In genomic region chr7:127447326-127447945, GRCh38 we compare ENCODE assay signal across 8 cellular contexts. TPM values are rescaled to one million over a fixed set of nuclear protein-coding genes. Genes with fewer than 3 reads are reported as not detected.
DNase-seq lines count a peak whose midpoint lies in the region; ATAC-seq, FAIRE-seq and TF ChIP-seq lines count a peak whose summit lies in the region.

No MANE protein-coding gene starts in this region.

- H3K79me2 ChIP-seq in PC-3 (ENCODE audit: low read length) (no peaks in the 10 kb centered on the region), keratinocyte (ENCODE audit: control insufficient read depth, insufficient read depth, low read length) (no peaks in the 10 kb centered on the region)

- H3K9me3 ChIP-seq in PC-3 (ENCODE audit: low read length) (no peaks in the 10 kb centered on the region), keratinocyte (ENCODE audit: control insufficient read depth, low read depth, low read length) (peaks cover 10% of the 10 kb centered on the region), sigmoid colon (peaks cover 0 to 15% (median 5%) of the 10 kb centered on the region in 4 donors)

- H3K9me1 ChIP-seq in keratinocyte (ENCODE audit: control insufficient read depth, extremely low read depth, insufficient read depth, low read length), result no peaks in the 10 kb centered on the region

- H3K9me2 ChIP-seq in PC-3 (replicated peaks; ENCODE audit: low read length), result no peaks in the 10 kb centered on the region

- H3K4me3 ChIP-seq in PC-3 (ENCODE audit: low read length), result no peak overlapping the region
- H3K4me3 ChIP-seq in keratinocyte (ENCODE audit: control insufficient read depth in 2 of 3, extremely low read depth in 1 of 3, insufficient read depth in 2 of 3, low read depth in 1 of 3, low read length in 3 of 3), result no peak overlapping the region
- H3K4me3 ChIP-seq in sigmoid colon, result no peak overlapping the region

- H3K36me3 ChIP-seq in PC-3 (ENCODE audit: low read depth, low read length) (no peaks in the 10 kb centered on the region; the same call in 1 of the 2 replicates), keratinocyte (ENCODE audit: control insufficient read depth in 2 of 2, extremely low read depth in 1 of 2, insufficient read depth in 2 of 2, low read length in 2 of 2) (no peaks in the 10 kb centered on the region), sigmoid colon (no peaks in the 10 kb centered on the region)

- H3K27me3 ChIP-seq in PC-3 (ENCODE audit: low read length) (peaks cover 18% of the 10 kb centered on the region; the same call in 1 of the 2 replicates), keratinocyte (ENCODE audit: control insufficient read depth, extremely low read depth, insufficient read depth, low read length) (no peaks in the 10 kb centered on the region), sigmoid colon (peaks cover 0 to 6% (median 0%) of the 10 kb centered on the region in 3 donors)

- BruUV-seq in PC-3 (replicated peaks; lab: Mats Ljungman, UMichigan), result no TSS peak

- TF ChIP-seq CTCF in PC-3 (conservative IDR thresholded peaks at IDR 0.05; ENCODE audit: low read depth, low read length), result peak; percentile 78
- TF ChIP-seq CTCF in keratinocyte (optimal IDR thresholded peaks at IDR 0.05 in 1 of 3, IDR thresholded peaks at IDR 0.05 in 1 of 3, conservative IDR thresholded peaks at IDR 0.05 in 1 of 3; ENCODE audit: extremely low read depth in 1 of 3, insufficient read depth in 2 of 3, low read length in 3 of 3), result peak; percentile 45 to 66 (median 49)
- peak in 2 of 4 experiments; percentile 5 to 10 for TF ChIP-seq CTCF in sigmoid colon (IDR thresholded peaks at IDR 0.05)

- H2AFZ ChIP-seq in PC-3 (ENCODE audit: low read length) (no peak overlapping the region), keratinocyte (ENCODE audit: control insufficient read depth, low read length) (no peak overlapping the region)

- H3K9ac ChIP-seq in PC-3 (ENCODE audit: low read length) (no peak overlapping the region), keratinocyte (ENCODE audit: control insufficient read depth, extremely low read depth, insufficient read depth, low read length) (no peak overlapping the region)

- no peaks in the 10 kb centered on the region for H4K20me1 ChIP-seq in PC-3 (ENCODE audit: low read length)
- H4K20me1 ChIP-seq in keratinocyte (ENCODE audit: control insufficient read depth, extremely low read depth, insufficient read depth, low read length), result no peaks in the 10 kb centered on the region

- H3K4me2 ChIP-seq in PC-3 (ENCODE audit: low read length), result no peak overlapping the region
- H3K4me2 ChIP-seq in keratinocyte (ENCODE audit: control insufficient read depth, extremely low read depth, insufficient read depth, low read depth, low read length), result no peak overlapping the region

- dilution Hi-C loops in keratinocyte (cut with MboI; ENCODE audit: extremely low pct_ligation_motif_present, low sequenced_read_pairs), result no loop called here

- no peaks in the 10 kb centered on the region for H3K4me1 ChIP-seq in PC-3 (ENCODE audit: insufficient read depth, low read length)
- H3K4me1 ChIP-seq in keratinocyte (ENCODE audit: control insufficient read depth, extremely low read depth, insufficient read depth, low read length), result no peaks in the 10 kb centered on the region
- no peaks in the 10 kb centered on the region for H3K4me1 ChIP-seq in sigmoid colon

- POLR2A ChIA-PET in PC-3 (lab: Charles Lee; ENCODE audit: unreplicated experiment), result no interaction called here

- WGBS in sigmoid colon, 2 donors, result 0 to 9% methylated on average over 1 of the region's 1 CpG

- FAIRE-seq in keratinocyte (lab: Jason Lieb, UNC), result no peak

- ATAC-seq in GM19463 (IDR thresholded peaks at IDR 0.05; ENCODE audit: unreplicated experiment) (peak; percentile 100), HG03457 (IDR thresholded peaks at IDR 0.05; ENCODE audit: unreplicated experiment) (peak; percentile 100), PC-3 (peak; percentile 90)

- no peak for TF ChIP-seq POLR2A in sigmoid colon (IDR thresholded peaks at IDR 0.05)

- CTCF ChIA-PET in PC-3 (lab: Charles Lee), result interaction anchor here (0.9 to 1.5 kb wide), 3 partner anchors 55 to 197 kb away, joined by 3 read pairs; partner anchors contain the start of gene ZNF800

- DNase-seq in DMS53 (lab: John Stamatoyannopoulos, UW) (peak; percentile 94), PC-3 (peak; percentile 65), keratinocyte (ENCODE audit: low read depth, low spot score) (no peak), sigmoid colon (no peak)
- DNase-seq in activated effector memory CD4-positive, alpha-beta T cell treated with Interleukin-2 at 50 U/mL for 16 hours, result peak; percentile 18
- peak; percentile 2 to 21 for DNase-seq in stimulated activated CD8-positive, alpha-beta memory T cell treated with anti-CD3 and anti-CD28 coated beads, Interleukin-4, amount 100 ng/mL, for 1 hour (ENCODE audit: low read depth in 2 of 2, low spot score in 1 of 2)

- H3K27ac ChIP-seq in PC-3 (ENCODE audit: low read length) (no peak overlapping the region), keratinocyte (ENCODE audit: control insufficient read depth, insufficient read depth, low read length) (no peak overlapping the region), sigmoid colon (no peak overlapping the region)

- intact Hi-C loops in PC-3 (cut with micrococcal nuclease) (no loop called here), sigmoid colon (cut with DNase I) (no loop called here)

- no peaks in the 10 kb centered on the region for H3F3A ChIP-seq in PC-3 (ENCODE audit: low read length, unreplicated experiment)

- TF ChIP-seq EP300 in sigmoid colon (IDR thresholded peaks at IDR 0.05), result no peak

RNA-seq across cellular contexts. Expression of gene ZNF800, which starts 54.9 kb away (rescaled TPM):
- total RNA-seq in PC-3 (2014; rRNA removed), result 13.2 and 18.5 TPM in 2 replicates
- 11.4 to 18.0 TPM (median 13.5 TPM) in 3 replicates for polyA plus RNA-seq in keratinocyte
- 22.9 TPM for polyA plus RNA-seq in keratinocyte (2011; ENCODE audit: low read depth)
- polyA plus RNA-seq in keratinocyte (2011; cell fraction: cytosol; rRNA removed), result 5.9 and 14.7 TPM in 2 replicates
- polyA plus RNA-seq in keratinocyte (2011; cell fraction: nucleus; rRNA removed), result 25.7 and 29.0 TPM in 2 replicates
- polyA plus RNA-seq in keratinocyte (2012; ENCODE audit: low replicate concordance), result 11.3 and 18.4 TPM in 2 replicates
- polyA minus RNA-seq in keratinocyte, result 6.2 to 24.0 TPM (median 17.1 TPM) in 3 replicates
- polyA minus RNA-seq in keratinocyte (2011; cell fraction: cytosol; rRNA and poly(A)+ RNA removed), result 17.5 TPM
- 25.4 and 55.6 TPM in 2 replicates for polyA minus RNA-seq in keratinocyte (2011; cell fraction: nucleus; rRNA and poly(A)+ RNA removed)
- total RNA-seq in sigmoid colon, result 10 to 100 TPM; 29.2 to 39.1 (median 36.0) TPM
- 1 to 10 TPM; 3.6 to 8.3 (median 6.0) TPM for polyA plus RNA-seq in sigmoid colon

Comparison
In these comparisons a context has a peak if more than half of its experiments do, and no peak if none do; other contexts are left out.
1. DNase-seq: peak in DMS53 (single experiment), PC-3 (single experiment), activated effector memory CD4-positive, alpha-beta T cell treated with Interleukin-2 at 50 U/mL for 16 hours (single experiment) and stimulated activated CD8-positive, alpha-beta memory T cell treated with anti-CD3 and anti-CD28 coated beads, Interleukin-4, amount 100 ng/mL, for 1 hour (2 of 2); none in keratinocyte (single experiment) and sigmoid colon (single experiment).
2. Peak in every context shown above with its lines, with median percentiles within 50 percentile points of each other: ATAC-seq.